Comparison of ENCODE assay signal across 19 cellular contexts in the genomic region with DNA sequence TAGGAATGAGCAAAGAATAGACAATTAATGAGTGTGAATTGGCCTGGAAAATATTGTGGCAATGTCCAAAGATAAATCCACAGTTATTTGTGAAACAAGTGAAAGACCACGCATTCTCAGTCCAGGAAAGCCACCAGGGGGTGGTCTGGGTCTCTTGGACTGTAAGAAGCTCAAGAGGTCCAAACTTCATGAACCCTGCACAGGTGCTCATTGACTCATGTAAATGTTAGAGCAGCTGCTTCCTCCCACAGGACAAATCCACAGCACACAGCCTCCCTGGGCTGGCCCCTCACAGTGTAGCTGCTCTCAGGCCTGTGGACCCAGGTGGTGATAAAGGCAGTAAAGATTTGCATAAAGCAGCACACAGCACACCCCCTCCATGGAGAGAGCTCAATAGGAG.
DNase-seq lines count a peak whose midpoint lies in the region; ATAC-seq and TF ChIP-seq lines count a peak whose summit lies in the region.
"Had no signal": no experiment of that assay in that cellular context is flagged by ENCODE, and none has a peak within 500 bp of the region (broad histone marks: within the 10 kb centered on the region; RNA-seq: fewer than 3 reads in every experiment).

No MANE protein-coding gene starts in this region.

- CTCF ChIA-PET in CD4-positive, alpha-beta memory T cell (lab: Charles Lee; ENCODE audit: partially characterized antibody): no interaction called here

- intact Hi-C loops in esophagus muscularis mucosa (cut with DNase I): no loop called here
- intact Hi-C loops in CD4-positive, alpha-beta memory T cell (cut with micrococcal nuclease): no loop called here

- peaks cover 0 to 26% (median 6%) of the 10 kb centered on the region in 4 donors for H3K9me3 ChIP-seq in esophagus muscularis mucosa
- H3K9me3 ChIP-seq in CD4-positive, alpha-beta memory T cell (ENCODE audit: control insufficient read depth in 1 of 2, low read length in 2 of 2): no peaks in the 10 kb centered on the region
- H3K9me3 ChIP-seq: adrenal gland had no signal

- peak; percentile 73 to 75 for ATAC-seq in stimulated activated naive B cell treated with anti-CD40 and anti-IgM and Interleukin-4, amounts not matched to agents 10 μg/mL and 1 μg/mL and 100 μg/mL, for 72 hours (replicated peaks)
- ATAC-seq: heart right ventricle; stimulated activated naive CD8-positive, alpha-beta T cell treated with anti-CD3 and anti-CD28 coated beads, Interleukin-15, Interleukin-2, amounts not matched to agents 100 U/mL and 50 U/mL, for 24 hours had no signal

- no peaks in the 10 kb centered on the region for H3K36me3 ChIP-seq in esophagus muscularis mucosa
- H3K36me3 ChIP-seq in CD4-positive, alpha-beta memory T cell (ENCODE audit: insufficient read depth, low read length): no peaks in the 10 kb centered on the region
- H3K36me3 ChIP-seq: adrenal gland, heart right ventricle, neural progenitor cell, upper lobe of left lung had no signal

- H3K27ac Mint-ChIP-seq in stimulated activated naive B cell treated with anti-CD40 and anti-IgM and Interleukin-4, amounts not matched to agents 10 μg/mL and 1 μg/mL and 100 μg/mL, for 72 hours: no peak overlapping the region
- H3K27ac Mint-ChIP-seq in CD4-positive, alpha-beta memory T cell: no peak overlapping the region
- H3K27ac Mint-ChIP-seq: neural progenitor cell had no signal

- H3K4me1 Mint-ChIP-seq in stimulated activated naive B cell treated with anti-CD40 and anti-IgM and Interleukin-4, amounts not matched to agents 10 μg/mL and 1 μg/mL and 100 μg/mL, for 72 hours: peaks cover 29 to 33% of the 10 kb centered on the region in 2 donors
- no peaks in the 10 kb centered on the region for H3K4me1 Mint-ChIP-seq in CD4-positive, alpha-beta memory T cell

- DNase-seq in NCI-H1417 (lab: John Stamatoyannopoulos, UW): peak in 2 of 3 experiments; percentile 10 to 40
- no peak for DNase-seq in NCI-H1417 treated with DMSO at 0.1 percent for 48 hours (lab: John Stamatoyannopoulos, UW)
- DNase-seq in NCI-H526 (lab: John Stamatoyannopoulos, UW): peak; percentile 91 to 93
- DNase-seq in esophagus muscularis mucosa (ENCODE audit: extremely low spot score): peak; percentile 84
- DNase-seq in stimulated activated naive B cell treated with anti-CD40 and anti-IgM and Interleukin-4, amounts not matched to agents 10 μg/mL and 1 μg/mL and 100 μg/mL, for 72 hours: no peak
- no peak for DNase-seq in activated CD4-positive, alpha-beta T cell treated with anti-CD3 and anti-CD28 coated beads, Interleukin-2, amount 50 U/mL, for 48 hours
- no peak for DNase-seq in CD4-positive, alpha-beta memory T cell
- DNase-seq in T-helper 2 cell: no peak
- DNase-seq: activated CD4-positive, CD25-positive, alpha-beta regulatory T cell; activated effector memory CD4-positive, alpha-beta T cell treated with Interleukin-2 at 50 U/mL for 16 hours; adrenal gland; central memory CD4-positive, alpha-beta T cell; heart right ventricle; NCI-H1048; SHP77 treated with DMSO at 0.1 percent for 48 hours; stimulated activated CD4-positive, alpha-beta T cell treated with anti-CD3 and anti-CD28 coated beads, Interleukin-15, amount 100 ng/mL, for 24 hours; stimulated activated naive CD8-positive, alpha-beta T cell treated with anti-CD3 and anti-CD28 coated beads, Interleukin-15, Interleukin-2, amounts not matched to agents 100 U/mL and 50 U/mL, for 24 hours; upper lobe of left lung had no signal

- no peaks in the 10 kb centered on the region for H3K27me3 Mint-ChIP-seq in stimulated activated naive B cell treated with anti-CD40 and anti-IgM and Interleukin-4, amounts not matched to agents 10 μg/mL and 1 μg/mL and 100 μg/mL, for 72 hours
- H3K27me3 Mint-ChIP-seq in CD4-positive, alpha-beta memory T cell: peaks cover 7 to 25% of the 10 kb centered on the region in 2 donors

- H3K36me3 Mint-ChIP-seq in stimulated activated naive B cell treated with anti-CD40 and anti-IgM and Interleukin-4, amounts not matched to agents 10 μg/mL and 1 μg/mL and 100 μg/mL, for 72 hours: no peaks in the 10 kb centered on the region
- H3K36me3 Mint-ChIP-seq in CD4-positive, alpha-beta memory T cell: no peaks in the 10 kb centered on the region
- H3K36me3 Mint-ChIP-seq: neural progenitor cell had no signal

- H3K27ac ChIP-seq in esophagus muscularis mucosa (replicated peaks in 1 of 4): no peak overlapping the region
- no peak overlapping the region for H3K27ac ChIP-seq in CD4-positive, alpha-beta memory T cell (ENCODE audit: low read depth, low read length)
- H3K27ac ChIP-seq: adrenal gland, heart right ventricle, neural progenitor cell, upper lobe of left lung had no signal

- H3K9me3 Mint-ChIP-seq in stimulated activated naive B cell treated with anti-CD40 and anti-IgM and Interleukin-4, amounts not matched to agents 10 μg/mL and 1 μg/mL and 100 μg/mL, for 72 hours: peaks cover 0 to 3% of the 10 kb centered on the region in 2 donors
- H3K9me3 Mint-ChIP-seq in CD4-positive, alpha-beta memory T cell: peaks cover 0 to 7% (median 3%) of the 10 kb centered on the region in 8 donors

- no peak overlapping the region for H3K4me3 ChIP-seq in esophagus muscularis mucosa
- H3K4me3 ChIP-seq in CD4-positive, alpha-beta memory T cell (ENCODE audit: low read length in 2 of 2): no peak overlapping the region
- H3K4me3 ChIP-seq: adrenal gland, heart right ventricle, neural progenitor cell, upper lobe of left lung had no signal

- POLR2A ChIA-PET in CD4-positive, alpha-beta memory T cell (lab: Charles Lee; ENCODE audit: partially characterized antibody): no interaction called here

- H3K4me3 Mint-ChIP-seq in stimulated activated naive B cell treated with anti-CD40 and anti-IgM and Interleukin-4, amounts not matched to agents 10 μg/mL and 1 μg/mL and 100 μg/mL, for 72 hours: no peak overlapping the region
- H3K4me3 Mint-ChIP-seq in CD4-positive, alpha-beta memory T cell: no peak overlapping the region
- H3K4me3 Mint-ChIP-seq: neural progenitor cell had no signal

- TF ChIP-seq EP300 in esophagus muscularis mucosa (IDR thresholded peaks at IDR 0.05): no peak

- H3K4me1 ChIP-seq in esophagus muscularis mucosa: peaks cover 0 to 9% (median 4%) of the 10 kb centered on the region in 4 donors
- H3K4me1 ChIP-seq in CD4-positive, alpha-beta memory T cell (ENCODE audit: insufficient read depth, low read length): no peaks in the 10 kb centered on the region

- 86% methylated on average over 1 of the region's 1 CpG for WGBS in esophagus muscularis mucosa

- TF ChIP-seq CTCF in esophagus muscularis mucosa (IDR thresholded peaks at IDR 0.05): no peak

- TF ChIP-seq POLR2A in esophagus muscularis mucosa (IDR thresholded peaks at IDR 0.05; ENCODE audit: low read depth): no peak

- peaks cover 0 to 49% (median 0%) of the 10 kb centered on the region in 4 donors for H3K27me3 ChIP-seq in esophagus muscularis mucosa
- H3K27me3 ChIP-seq in CD4-positive, alpha-beta memory T cell (ENCODE audit: insufficient read depth, low read length): no peaks in the 10 kb centered on the region
- H3K27me3 ChIP-seq: adrenal gland, upper lobe of left lung had no signal

Comparison
In these comparisons a context has a peak if more than half of its experiments do, and no peak if none do; other contexts are left out.
1. DNase-seq: peak in NCI-H1417 (2 of 3), NCI-H526 (2 of 2) and esophagus muscularis mucosa (single experiment); none in NCI-H1417 treated with DMSO at 0.1 percent for 48 hours (single experiment), stimulated activated naive B cell treated with anti-CD40 and anti-IgM and Interleukin-4, amounts not matched to agents 10 μg/mL and 1 μg/mL and 100 μg/mL, for 72 hours (single experiment), activated CD4-positive, alpha-beta T cell treated with anti-CD3 and anti-CD28 coated beads, Interleukin-2, amount 50 U/mL, for 48 hours (0 of 2), CD4-positive, alpha-beta memory T cell (0 of 5) and T-helper 2 cell (0 of 5).